In genomic region chr17:57972151-57972550, GRCh38 we compare ENCODE assay signal across 3 cellular contexts.
A peak's percentile ranks its signal among the peaks of the same experiment; 100 is the strongest.
TF ChIP-seq lines count a peak whose summit lies in the region.

No MANE protein-coding gene starts in this region.

TF ChIP-seq in HCT116, 20 proteins besides CTCF, POLR2A, EP300 and RAD21:
- TF ChIP-seq REST (IDR thresholded peaks at IDR 0.05; ENCODE audit: low read depth) (no peak), POLR2AphosphoS5 (IDR thresholded peaks at IDR 0.05; ENCODE audit: low read depth, low read length) (0 out of 2 replicates have a peak, but pooled peaks have one; percentile 9), EGR1 (IDR thresholded peaks at IDR 0.05; ENCODE audit: low read depth) (no peak)

TF ChIP-seq in WTC11, 78 proteins besides CTCF, POLR2A, EP300 and RAD21:
- TF ChIP-seq ZSCAN18 (CRISPR knock-in tag; IDR thresholded peaks at IDR 0.05) (no peak), ATF3 (CRISPR knock-in tag; conservative IDR thresholded peaks at IDR 0.05) (no peak), ZNF219 (CRISPR knock-in tag; IDR thresholded peaks at IDR 0.05; ENCODE audit: borderline replicate concordance) (no peak), ARID4B (CRISPR knock-in tag; IDR thresholded peaks at IDR 0.05; ENCODE audit: borderline replicate concordance) (no peak), ATF6 (CRISPR knock-in tag; IDR thresholded peaks at IDR 0.05) (no peak), NR2C2 (CRISPR knock-in tag; IDR thresholded peaks at IDR 0.05) (no peak), CDX4 (CRISPR knock-in tag; IDR thresholded peaks at IDR 0.05; ENCODE audit: borderline replicate concordance) (no peak), ZNF423 (CRISPR knock-in tag; IDR thresholded peaks at IDR 0.05) (no peak), RELA (CRISPR knock-in tag; IDR thresholded peaks at IDR 0.05; ENCODE audit: borderline replicate concordance) (no peak), EMX1 (CRISPR knock-in tag; IDR thresholded peaks at IDR 0.05) (no peak), ZBTB43 (CRISPR knock-in tag; IDR thresholded peaks at IDR 0.05) (no peak), USF1 (CRISPR knock-in tag; IDR thresholded peaks at IDR 0.05) (no peak), JAZF1 (CRISPR knock-in tag; IDR thresholded peaks at IDR 0.05) (no peak)

TF ChIP-seq in HepG2, 621 proteins besides CTCF, POLR2A, EP300 and RAD21:
- TF ChIP-seq RBM22 (optimal IDR thresholded peaks at IDR 0.05; ENCODE audit: low read length) (peak; percentile 14), FLYWCH1 (CRISPR knock-in tag; IDR thresholded peaks at IDR 0.05) (no peak)
